Comparison of ENCODE assay signal across 9 cellular contexts in genomic region chr4:59629348-59629747, GRCh38.
"Had no signal": no experiment of that assay in that cellular context is flagged by ENCODE, and none has a peak within 500 bp of the region (broad histone marks: within the 10 kb centered on the region; RNA-seq: fewer than 3 reads in every experiment).

No MANE protein-coding gene starts in this region.

- H3K4me2 ChIP-seq: GM23338 had no signal

- ATAC-seq: GM23338, HCT116, K562 had no signal

- DNase-seq: H9, HFFc6, IMR-90 had no signal

- FAIRE-seq: H1, H54, HTR-8/SVneo, K562 had no signal

- H3K4me3 ChIP-seq: GM23338, K562 had no signal

- H2AFZ ChIP-seq: GM23338 had no signal
